10 cellular contexts compared by ENCODE assay signal in the genomic region with DNA sequence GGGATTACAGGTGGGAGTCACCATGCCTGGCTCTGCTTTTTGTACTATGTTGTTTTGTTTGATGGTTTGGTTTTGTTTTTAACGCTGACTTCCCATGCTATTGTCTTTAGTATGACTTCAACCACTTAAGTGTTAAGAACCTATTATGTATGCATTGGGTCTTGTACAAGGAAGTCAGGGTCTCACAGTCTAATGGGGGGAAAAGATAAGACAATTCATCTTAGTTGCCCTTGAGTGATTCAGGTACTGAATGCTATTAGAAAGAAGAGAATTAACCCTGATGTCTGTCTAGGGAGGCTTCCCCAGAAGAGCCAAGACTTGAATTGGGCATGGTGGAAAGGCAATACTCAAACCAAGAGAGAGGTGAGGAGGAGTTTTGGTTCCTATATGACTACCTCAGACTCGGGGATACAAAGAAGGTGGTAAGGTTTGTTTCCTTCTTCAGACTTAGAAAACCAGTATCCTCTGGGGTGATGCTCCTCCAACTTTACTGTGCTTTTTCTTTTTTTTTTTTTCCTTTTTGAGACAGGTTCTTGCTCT.
DNase-seq lines count a peak whose midpoint lies in the region; ATAC-seq and TF ChIP-seq lines count a peak whose summit lies in the region.
"Had no signal": no experiment of that assay in that cellular context is flagged by ENCODE, and none has a peak within 500 bp of the region (broad histone marks: within the 10 kb centered on the region; RNA-seq: fewer than 3 reads in every experiment).

No MANE protein-coding gene starts in this region.

- intact Hi-C loops in activated CD4-positive, alpha-beta T cell treated with anti-CD3 and anti-CD28 coated beads for 36 hours (cut with DNase I, micrococcal nuclease) = loop anchor here (1.0 to 10.0 kb wide), 12 partner anchors 9 to 1879 kb away; partner anchors contain the start of genes SRSF5 (in 2 of the 2) and SUSD6 (in 1 of the 2)
- intact Hi-C loops in natural killer cell (cut with micrococcal nuclease) = no loop called here

- H3K27me3 Mint-ChIP-seq in activated CD4-positive, alpha-beta T cell treated with anti-CD3 and anti-CD28 coated beads for 36 hours = no peaks in the 10 kb centered on the region
- H3K27me3 Mint-ChIP-seq in natural killer cell (ENCODE audit: low read depth in 2 of 2) = no peaks in the 10 kb centered on the region
- H3K27me3 Mint-ChIP-seq: progenitor cell of endocrine pancreas had no signal

- DNase-seq in activated CD4-positive, alpha-beta T cell treated with anti-CD3 and anti-CD28 coated beads for 36 hours = peak; percentile 55
- no peak for DNase-seq in activated CD4-positive, alpha-beta T cell treated with anti-CD3 and anti-CD28 coated beads for 4 hours
- no peak for DNase-seq in natural killer cell
- DNase-seq in hypothalamus (lab: John Stamatoyannopoulos, UW) = no peak
- no peak for DNase-seq in cerebellar cortex (ENCODE audit: low spot score)
- no peak for DNase-seq in AG08396 (ENCODE audit: low spot score)
- DNase-seq: NCI-H1092 treated with DMSO at 0.1 percent for 48 hours had no signal

- CTCF ChIA-PET in activated CD4-positive, alpha-beta T cell treated with anti-CD3 and anti-CD28 coated beads for 36 hours (lab: Charles Lee) = interaction anchor here (0.5 to 2.1 kb wide), 4 partner anchors 9 to 761 kb away, joined by 4 to 14 read pairs (median 6); no protein-coding TSS in a partner anchor

- H3K27ac Mint-ChIP-seq in activated CD4-positive, alpha-beta T cell treated with anti-CD3 and anti-CD28 coated beads for 36 hours = peak overlapping the region; percentile 99
- H3K27ac Mint-ChIP-seq in natural killer cell = peak overlapping the region; percentile 70 to 88
- H3K27ac Mint-ChIP-seq: progenitor cell of endocrine pancreas had no signal

- H3K36me3 Mint-ChIP-seq in activated CD4-positive, alpha-beta T cell treated with anti-CD3 and anti-CD28 coated beads for 36 hours (ENCODE audit: low read depth) = peaks cover 49% of the 10 kb centered on the region
- no peaks in the 10 kb centered on the region for H3K36me3 Mint-ChIP-seq in natural killer cell

- H3K4me3 Mint-ChIP-seq in activated CD4-positive, alpha-beta T cell treated with anti-CD3 and anti-CD28 coated beads for 36 hours = peak overlapping the region; percentile 60
- H3K4me3 Mint-ChIP-seq in natural killer cell = no peak overlapping the region

- H3K9me3 Mint-ChIP-seq in activated CD4-positive, alpha-beta T cell treated with anti-CD3 and anti-CD28 coated beads for 36 hours (ENCODE audit: low read depth) = no peaks in the 10 kb centered on the region
- no peaks in the 10 kb centered on the region for H3K9me3 Mint-ChIP-seq in natural killer cell

- peaks cover 84% of the 10 kb centered on the region for H3K4me1 Mint-ChIP-seq in activated CD4-positive, alpha-beta T cell treated with anti-CD3 and anti-CD28 coated beads for 36 hours
- H3K4me1 Mint-ChIP-seq in natural killer cell = peaks cover 69 to 70% of the 10 kb centered on the region in 2 donors

- POLR2A ChIA-PET in activated CD4-positive, alpha-beta T cell treated with anti-CD3 and anti-CD28 coated beads for 36 hours (lab: Charles Lee) = interaction anchor here (0.8 to 2.1 kb wide), 4 partner anchors 10 to 64 kb away, joined by 3 to 9 read pairs (median 6); no protein-coding TSS in a partner anchor

- ATAC-seq in activated CD4-positive, alpha-beta T cell treated with anti-CD3 and anti-CD28 coated beads for 36 hours = peak; percentile 79
- ATAC-seq in GM21447 (IDR thresholded peaks at IDR 0.05; ENCODE audit: unreplicated experiment) = peak; percentile 70
- peak; percentile 74 for ATAC-seq in HG03354 (IDR thresholded peaks at IDR 0.05; ENCODE audit: poor library complexity, severe bottlenecking, unreplicated experiment)
- no peak for ATAC-seq in natural killer cell

- TF ChIP-seq CTCF in natural killer cell (IDR thresholded peaks at IDR 0.05) = no peak

Comparison
In these comparisons a context has a peak if more than half of its experiments do, and no peak if none do; other contexts are left out.
1. ATAC-seq: peak in activated CD4-positive, alpha-beta T cell treated with anti-CD3 and anti-CD28 coated beads for 36 hours (single experiment), GM21447 (single experiment) and HG03354 (single experiment); none in natural killer cell (0 of 3).